21 cellular contexts compared by ENCODE assay signal in the genomic region with DNA sequence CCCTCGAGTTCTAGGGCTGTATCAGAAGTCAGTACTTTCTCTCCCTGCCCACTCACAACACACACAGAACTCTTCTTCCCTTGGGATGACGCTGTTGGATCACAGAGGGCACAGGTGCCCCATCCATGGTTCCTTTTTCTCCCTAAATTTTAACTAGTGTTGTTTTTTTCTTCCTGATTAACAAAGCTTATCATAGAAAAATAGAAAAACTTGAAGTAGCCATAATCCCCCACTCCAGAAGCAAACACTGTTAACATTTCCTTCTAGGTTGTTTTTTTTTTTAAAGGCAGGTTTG.
"Had no signal": no experiment of that assay in that cellular context is flagged by ENCODE, and none has a peak within 500 bp of the region (broad histone marks: within the 10 kb centered on the region; RNA-seq: fewer than 3 reads in every experiment).

No MANE protein-coding gene starts in this region.

- H3K36me3 ChIP-seq: esophagus squamous epithelium, neutrophil, suprapubic skin, upper lobe of left lung had no signal

- DNase-seq: activated CD4-positive, alpha-beta T cell treated with anti-CD3 and anti-CD28 coated beads, Interleukin-2, amount 50 U/mL, for 1 hour; activated CD8-positive, alpha-beta memory T cell treated with anti-CD3 and anti-CD28 coated beads for 24 hours; activated naive CD4-positive, alpha-beta T cell treated with Interleukin-2 at 50 U/mL for 16 hours; central memory CD4-positive, alpha-beta T cell; cortex of kidney; effector CD8-positive, alpha-beta T cell; esophagus squamous epithelium; mucosa of descending colon; naive thymus-derived CD8-positive, alpha-beta T cell; small intestine; stimulated activated CD4-positive, alpha-beta T cell treated with anti-CD3 and anti-CD28 coated beads, Interleukin-4, amount 100 ng/mL, for 4 hours; stimulated activated CD8-positive, alpha-beta memory T cell treated with anti-CD3 and anti-CD28 coated beads, Interleukin-4, amount 100 ng/mL, for 48 hours; stimulated activated naive CD4-positive, alpha-beta T cell treated with Interleukin-2 at 50 U/mL for 16 hours; T-cell; T-helper 9 cell; upper lobe of left lung had no signal

- H3K36me3 Mint-ChIP-seq: naive thymus-derived CD8-positive, alpha-beta T cell; T-cell had no signal

- H3K4me3 Mint-ChIP-seq: activated T-helper 1 cell treated with anti-CD3 and anti-CD28 coated beads, Interleukin-12 subunit alpha, Interleukin-12 subunit beta, Interleukin-2, Interleukin-4 antibody, amounts not matched to agents 30 ng/mL and 10 ng/mL and 1 ng/mL, durations not matched to agents 14 hours and 24 hours and 36 hours; naive thymus-derived CD8-positive, alpha-beta T cell; T-cell had no signal

- ATAC-seq: activated CD4-positive, CD25-positive, alpha-beta regulatory T cell treated with anti-CD3 and anti-CD28 coated beads, Interleukin-2, amount 50 U/mL, for 24 hours; mucosa of descending colon; naive thymus-derived CD8-positive, alpha-beta T cell; T-cell had no signal

- H3K9me3 Mint-ChIP-seq: activated T-helper 1 cell treated with anti-CD3 and anti-CD28 coated beads, Interleukin-12 subunit alpha, Interleukin-12 subunit beta, Interleukin-2, Interleukin-4 antibody, amounts not matched to agents 30 ng/mL and 10 ng/mL and 1 ng/mL, durations not matched to agents 14 hours and 24 hours and 36 hours; naive thymus-derived CD8-positive, alpha-beta T cell; T-cell had no signal

- H3K27me3 Mint-ChIP-seq: naive thymus-derived CD8-positive, alpha-beta T cell; T-cell had no signal

- H3K27ac Mint-ChIP-seq: activated T-helper 1 cell treated with anti-CD3 and anti-CD28 coated beads, Interleukin-12 subunit alpha, Interleukin-12 subunit beta, Interleukin-2, Interleukin-4 antibody, amounts not matched to agents 30 ng/mL and 10 ng/mL and 1 ng/mL, durations not matched to agents 14 hours and 24 hours and 36 hours; T-cell had no signal

- H3K27ac ChIP-seq: neutrophil, SK-N-MC had no signal

- H3K27me3 ChIP-seq: esophagus squamous epithelium, neutrophil, suprapubic skin, upper lobe of left lung had no signal

- H3K4me3 ChIP-seq: esophagus squamous epithelium, mucosa of descending colon, SK-N-MC, suprapubic skin, upper lobe of left lung had no signal

- H3K4me1 Mint-ChIP-seq: naive thymus-derived CD8-positive, alpha-beta T cell; T-cell had no signal

- H3K9me3 ChIP-seq: esophagus squamous epithelium, mucosa of descending colon, neutrophil, suprapubic skin, upper lobe of left lung had no signal
